8 cellular contexts compared by ENCODE assay signal in genomic region chr19:36489920-36490415, GRCh38. TPM values are rescaled to one million over a fixed set of nuclear protein-coding genes. Genes with fewer than 3 reads are reported as not detected.
A peak's percentile ranks its signal among the peaks of the same experiment; 100 is the strongest.
DNase-seq lines count a peak whose midpoint lies in the region; ATAC-seq and TF ChIP-seq lines count a peak whose summit lies in the region.

No MANE protein-coding gene starts in this region.

- peaks cover 9% of the 10 kb centered on the region for H3K36me3 Mint-ChIP-seq in activated T-cell treated with anti-CD3 and anti-CD28 coated beads, Interleukin-2, amount 50 U/mL, for 4 hours (ENCODE audit: insufficient read depth)
- H3K36me3 Mint-ChIP-seq in neural crest cell (ENCODE audit: low read depth) = peaks cover 44% of the 10 kb centered on the region

- TF ChIP-seq CTCF in AG09309 (IDR thresholded peaks at IDR 0.05; ENCODE audit: control insufficient read depth, insufficient read depth, low read depth, low read length, missing control alignments) (no peak), fibroblast of the aortic adventitia (IDR thresholded peaks at IDR 0.05; ENCODE audit: insufficient read depth, low read length) (no peak), neural crest cell (conservative IDR thresholded peaks at IDR 0.05) (no peak)

- H3K4me3 ChIP-seq in AG09309 (ENCODE audit: control insufficient read depth, low read depth, low read length) = peak overlapping the region; percentile 83
- H3K4me3 ChIP-seq in fibroblast of the aortic adventitia (ENCODE audit: low read depth, low read length) = peak overlapping the region; percentile 100
- peak overlapping the region; percentile 84 for H3K4me3 ChIP-seq in thymus (ENCODE audit: low read length)

- DNase-seq in AG09309 (ENCODE audit: low read depth) = peak; percentile 83
- DNase-seq in NCI-H82 (lab: John Stamatoyannopoulos, UW) = peak; percentile 99
- DNase-seq in activated T-cell treated with anti-CD3 and anti-CD28 coated beads, Interleukin-2, amount 50 U/mL, for 4 hours = peak; percentile 65
- DNase-seq in fibroblast of the aortic adventitia (ENCODE audit: low read depth) = peak; percentile 97
- peak; percentile 70 for DNase-seq in neural crest cell (ENCODE audit: low read depth, low spot score)

- WGBS in thymus = 4% methylated on average over 15 of the region's 15 CpGs

- no peaks in the 10 kb centered on the region for H3K4me1 ChIP-seq in thymus (ENCODE audit: control insufficient read depth, insufficient read depth, low read length)

- peak overlapping the region; percentile 100 for H3K27ac Mint-ChIP-seq in neural crest cell (ENCODE audit: unreplicated experiment)

- peaks cover 30% of the 10 kb centered on the region for H3K4me1 Mint-ChIP-seq in activated T-cell treated with anti-CD3 and anti-CD28 coated beads, Interleukin-2, amount 50 U/mL, for 4 hours (ENCODE audit: low read depth)
- H3K4me1 Mint-ChIP-seq in neural crest cell = peaks cover 32% of the 10 kb centered on the region

- ATAC-seq in GM18520 (IDR thresholded peaks at IDR 0.05; ENCODE audit: unreplicated experiment) (peak; percentile 48), HG03108 (IDR thresholded peaks at IDR 0.05; ENCODE audit: unreplicated experiment) (peak; percentile 47)
- ATAC-seq in activated T-cell treated with anti-CD3 and anti-CD28 coated beads, Interleukin-2, amount 50 U/mL, for 4 hours = peak; percentile 46 to 61

- no peaks in the 10 kb centered on the region for H3K27me3 Mint-ChIP-seq in activated T-cell treated with anti-CD3 and anti-CD28 coated beads, Interleukin-2, amount 50 U/mL, for 4 hours (ENCODE audit: low read depth)
- peaks cover 2% of the 10 kb centered on the region for H3K27me3 Mint-ChIP-seq in neural crest cell (ENCODE audit: low read depth)

- peaks cover 1% of the 10 kb centered on the region for H3K9me3 ChIP-seq in thymus (ENCODE audit: control insufficient read depth)

- H3K9me3 Mint-ChIP-seq in activated T-cell treated with anti-CD3 and anti-CD28 coated beads, Interleukin-2, amount 50 U/mL, for 4 hours = peaks cover 18% of the 10 kb centered on the region
- peaks cover 16% of the 10 kb centered on the region for H3K9me3 Mint-ChIP-seq in neural crest cell

- H3K27ac ChIP-seq in thymus (ENCODE audit: low read depth) = peak overlapping the region; percentile 99

- H3K27me3 ChIP-seq in thymus (ENCODE audit: control insufficient read depth, insufficient read depth) = no peaks in the 10 kb centered on the region

- H3K4me3 Mint-ChIP-seq in activated T-cell treated with anti-CD3 and anti-CD28 coated beads, Interleukin-2, amount 50 U/mL, for 4 hours = peak overlapping the region; percentile 93
- H3K4me3 Mint-ChIP-seq in neural crest cell = peak overlapping the region; percentile 99

- no peaks in the 10 kb centered on the region for H3K36me3 ChIP-seq in thymus (ENCODE audit: control insufficient read depth, insufficient read depth)

RNA-seq across cellular contexts. Expression of gene ZNF566, which starts 0.6 kb away (rescaled TPM):
- 1 to 10 TPM; 5.8 to 9.0 (median 7.4) TPM for total RNA-seq in activated T-cell treated with anti-CD3 and anti-CD28 coated beads, Interleukin-2, amount 50 U/mL, for 4 hours
- total RNA-seq in fibroblast of the aortic adventitia (ENCODE audit: low replicate concordance) (11.6 TPM in 2 replicates), neural crest cell (20.8 and 26.9 TPM in 2 replicates)
- polyA plus RNA-seq in thymus = 9.4 TPM

RNA-seq across cellular contexts. Expression of gene ZNF260, which starts 38.1 kb away (rescaled TPM):
- 1 to 10 TPM; 2.6 to 7.1 (median 5.1) TPM for total RNA-seq in activated T-cell treated with anti-CD3 and anti-CD28 coated beads, Interleukin-2, amount 50 U/mL, for 4 hours
- total RNA-seq in fibroblast of the aortic adventitia (ENCODE audit: low replicate concordance) (9.0 and 23.9 TPM in 2 replicates), neural crest cell (32.1 and 46.4 TPM in 2 replicates)
- 9.4 TPM for polyA plus RNA-seq in thymus

Comparison
In these comparisons a context has a peak if more than half of its experiments do, and no peak if none do; other contexts are left out.
1. Peak in every context shown above with its lines: DNase-seq, ATAC-seq, H3K4me3 ChIP-seq and H3K27ac ChIP-seq.